ENCODE assay signal across 11 cellular contexts in genomic region chr15:40061212-40061901, GRCh38. TPM values are rescaled to one million over a fixed set of nuclear protein-coding genes. Genes with fewer than 3 reads are reported as not detected.
A peak's percentile ranks its signal among the peaks of the same experiment; 100 is the strongest.
DNase-seq lines count a peak whose midpoint lies in the region; ATAC-seq and TF ChIP-seq lines count a peak whose summit lies in the region.
"Had no signal": no experiment of that assay in that cellular context is flagged by ENCODE, and none has a peak within 500 bp of the region (broad histone marks: within the 10 kb centered on the region; RNA-seq: fewer than 3 reads in every experiment).

No MANE protein-coding gene starts in this region.

- H3K27me3 Mint-ChIP-seq in T-helper 2 cell treated with Interferon-gamma antibody and Interleukin-4, amounts not matched to agents 5 μg/mL and 100 μg/mL, for 36 hours (ENCODE audit: low read depth): no peaks in the 10 kb centered on the region

- WGBS in esophagus muscularis mucosa: 97% methylated on average over 15 of the region's 15 CpGs

- H3K9me3 Mint-ChIP-seq in T-helper 2 cell treated with Interferon-gamma antibody and Interleukin-4, amounts not matched to agents 5 μg/mL and 100 μg/mL, for 36 hours: no peaks in the 10 kb centered on the region

- no peak for TF ChIP-seq CTCF in esophagus muscularis mucosa (IDR thresholded peaks at IDR 0.05)

- no peaks in the 10 kb centered on the region for H3K27me3 ChIP-seq in esophagus muscularis mucosa

- no peaks in the 10 kb centered on the region for H3K9me3 ChIP-seq in esophagus muscularis mucosa

- peaks cover 0 to 28% (median 4%) of the 10 kb centered on the region in 4 donors for H3K36me3 ChIP-seq in esophagus muscularis mucosa

- intact Hi-C loops in esophagus muscularis mucosa (cut with DNase I): no loop called here

- H3K4me1 ChIP-seq in esophagus muscularis mucosa: peaks cover 0 to under 1% (median 0%) of the 10 kb centered on the region in 4 donors

- DNase-seq in DMS79 treated with DMSO at 0.1 percent for 48 hours (lab: John Stamatoyannopoulos, UW): peak; percentile 74
- peak; percentile 47 for DNase-seq in T-helper 2 cell treated with Interferon-gamma antibody and Interleukin-4, amounts not matched to agents 5 μg/mL and 100 μg/mL, for 36 hours (ENCODE audit: low spot score)
- DNase-seq in NCI-H1436 treated with DMSO at 0.1 percent for 48 hours (lab: John Stamatoyannopoulos, UW): no peak
- no peak for DNase-seq in activated gamma-delta T cell (lab: John Stamatoyannopoulos, UW)
- DNase-seq in NCI-H1436 (lab: John Stamatoyannopoulos, UW): no peak
- DNase-seq in esophagus muscularis mucosa (ENCODE audit: extremely low spot score): no peak
- DNase-seq: NCI-H1105 had no signal

- no peak for TF ChIP-seq POLR2A in esophagus muscularis mucosa (IDR thresholded peaks at IDR 0.05; ENCODE audit: low read depth)

- no peak overlapping the region for H3K27ac ChIP-seq in esophagus muscularis mucosa (replicated peaks in 1 of 4)
- H3K27ac ChIP-seq: C4-2B had no signal

- H3K4me3 ChIP-seq in esophagus muscularis mucosa: no peak overlapping the region
- H3K4me3 ChIP-seq: lung had no signal

- peaks cover 6% of the 10 kb centered on the region for H3K36me3 Mint-ChIP-seq in T-helper 2 cell treated with Interferon-gamma antibody and Interleukin-4, amounts not matched to agents 5 μg/mL and 100 μg/mL, for 36 hours (ENCODE audit: low read depth)

- no peak overlapping the region for H3K27ac Mint-ChIP-seq in T-helper 2 cell treated with Interferon-gamma antibody and Interleukin-4, amounts not matched to agents 5 μg/mL and 100 μg/mL, for 36 hours

- peak; percentile 51 for ATAC-seq in GM18873 (IDR thresholded peaks at IDR 0.05; ENCODE audit: low FRiP score, unreplicated experiment)
- peak; percentile 41 for ATAC-seq in HG02840 (IDR thresholded peaks at IDR 0.05; ENCODE audit: low FRiP score, unreplicated experiment)

- TF ChIP-seq EP300 in esophagus muscularis mucosa (IDR thresholded peaks at IDR 0.05): no peak

- H3K4me1 Mint-ChIP-seq in T-helper 2 cell treated with Interferon-gamma antibody and Interleukin-4, amounts not matched to agents 5 μg/mL and 100 μg/mL, for 36 hours (ENCODE audit: low read depth): peaks cover 35% of the 10 kb centered on the region

- H3K4me3 Mint-ChIP-seq in T-helper 2 cell treated with Interferon-gamma antibody and Interleukin-4, amounts not matched to agents 5 μg/mL and 100 μg/mL, for 36 hours: no peak overlapping the region

RNA-seq across cellular contexts. Expression of gene SRP14, which starts 22.4 kb away (rescaled TPM):
- total RNA-seq in esophagus muscularis mucosa: 100 to 1,000 TPM; 262 to 412 (median 301) TPM

RNA-seq across cellular contexts. Expression of gene BMF, which starts 47.3 kb away (rescaled TPM):
- total RNA-seq in esophagus muscularis mucosa: 1 to 10 TPM; 4.6 to 8.3 (median 6.3) TPM

Comparison
In these comparisons a context has a peak if more than half of its experiments do, and no peak if none do; other contexts are left out.
1. DNase-seq: peak in DMS79 treated with DMSO at 0.1 percent for 48 hours (single experiment) and T-helper 2 cell treated with Interferon-gamma antibody and Interleukin-4, amounts not matched to agents 5 μg/mL and 100 μg/mL, for 36 hours (single experiment); none in NCI-H1436 treated with DMSO at 0.1 percent for 48 hours (single experiment), activated gamma-delta T cell (single experiment), NCI-H1436 (single experiment) and esophagus muscularis mucosa (single experiment).